In genomic region chr5:125576823-125577222, GRCh38 we compare ENCODE assay signal across 17 cellular contexts.
"Had no signal": no experiment of that assay in that cellular context is flagged by ENCODE, and none has a peak within 500 bp of the region (broad histone marks: within the 10 kb centered on the region; RNA-seq: fewer than 3 reads in every experiment).

No MANE protein-coding gene starts in this region.

- H3K27me3 ChIP-seq: colonic mucosa, esophagus squamous epithelium, sigmoid colon had no signal

- DNase-seq: activated CD4-positive, alpha-beta T cell treated with anti-CD3 and anti-CD28 coated beads for 1 hour; activated CD4-positive, alpha-beta T cell treated with anti-CD3 and anti-CD28 coated beads, Interleukin-2, amount 50 U/mL, for 48 hours; activated CD8-positive, alpha-beta memory T cell treated with anti-CD3 and anti-CD28 coated beads, Interleukin-2, amount 10 ng/mL, durations not matched to agents 7 days and 5 days; activated effector memory CD4-positive, alpha-beta T cell treated with Interleukin-2 at 50 U/mL for 16 hours; activated naive CD4-positive, alpha-beta T cell treated with anti-CD3 and anti-CD28 coated beads, Interleukin-2, amount 50 U/mL, for 16 hours; activated T-cell treated with anti-CD3 and anti-CD28 coated beads, Interleukin-2, amount 50 U/mL, for 1 hour; central memory CD4-positive, alpha-beta T cell; colonic mucosa; esophagus squamous epithelium; foreskin fibroblast; mesendoderm; natural killer cell; sigmoid colon; stimulated activated CD4-positive, alpha-beta T cell treated with anti-CD3 and anti-CD28 coated beads, Interleukin-1b, Interleukin-23, amount 100 ng/mL, for 48 hours; stimulated activated naive CD8-positive, alpha-beta T cell treated with anti-CD3 and anti-CD28 coated beads, Interleukin-15, amount 100 ng/mL, for 72 hours; T-helper 1 cell; T1000 had no signal

- H3K9me3 Mint-ChIP-seq: natural killer cell had no signal

- H3K9me3 ChIP-seq: colonic mucosa, esophagus squamous epithelium, sigmoid colon had no signal

- H3K27ac Mint-ChIP-seq: activated CD8-positive, alpha-beta memory T cell treated with anti-CD3 and anti-CD28 coated beads, Interleukin-2, amount 10 ng/mL, durations not matched to agents 7 days and 5 days; natural killer cell had no signal

- H3K27me3 Mint-ChIP-seq: activated CD8-positive, alpha-beta memory T cell treated with anti-CD3 and anti-CD28 coated beads, Interleukin-2, amount 10 ng/mL, durations not matched to agents 7 days and 5 days; stimulated activated naive CD8-positive, alpha-beta T cell treated with anti-CD3 and anti-CD28 coated beads, Interleukin-15, amount 100 ng/mL, for 72 hours had no signal

- H3K36me3 Mint-ChIP-seq: activated CD8-positive, alpha-beta memory T cell treated with anti-CD3 and anti-CD28 coated beads, Interleukin-2, amount 10 ng/mL, durations not matched to agents 7 days and 5 days; natural killer cell had no signal

- H3K4me3 Mint-ChIP-seq: activated CD8-positive, alpha-beta memory T cell treated with anti-CD3 and anti-CD28 coated beads, Interleukin-2, amount 10 ng/mL, durations not matched to agents 7 days and 5 days; natural killer cell; stimulated activated naive CD8-positive, alpha-beta T cell treated with anti-CD3 and anti-CD28 coated beads, Interleukin-15, amount 100 ng/mL, for 72 hours had no signal

- H3K27ac ChIP-seq: colonic mucosa, esophagus squamous epithelium, sigmoid colon had no signal

- ATAC-seq: activated CD8-positive, alpha-beta memory T cell treated with anti-CD3 and anti-CD28 coated beads, Interleukin-2, amount 10 ng/mL, durations not matched to agents 7 days and 5 days; natural killer cell; stimulated activated naive CD8-positive, alpha-beta T cell treated with anti-CD3 and anti-CD28 coated beads, Interleukin-15, amount 100 ng/mL, for 72 hours had no signal

- H3K4me1 Mint-ChIP-seq: activated CD8-positive, alpha-beta memory T cell treated with anti-CD3 and anti-CD28 coated beads, Interleukin-2, amount 10 ng/mL, durations not matched to agents 7 days and 5 days; natural killer cell; stimulated activated naive CD8-positive, alpha-beta T cell treated with anti-CD3 and anti-CD28 coated beads, Interleukin-15, amount 100 ng/mL, for 72 hours had no signal

- H3K4me1 ChIP-seq: colonic mucosa had no signal

- H3K36me3 ChIP-seq: colonic mucosa, esophagus squamous epithelium, sigmoid colon had no signal

- H3K4me3 ChIP-seq: colonic mucosa, esophagus squamous epithelium, sigmoid colon had no signal
